ENCODE assay signal across 26 cellular contexts in the genomic region with DNA sequence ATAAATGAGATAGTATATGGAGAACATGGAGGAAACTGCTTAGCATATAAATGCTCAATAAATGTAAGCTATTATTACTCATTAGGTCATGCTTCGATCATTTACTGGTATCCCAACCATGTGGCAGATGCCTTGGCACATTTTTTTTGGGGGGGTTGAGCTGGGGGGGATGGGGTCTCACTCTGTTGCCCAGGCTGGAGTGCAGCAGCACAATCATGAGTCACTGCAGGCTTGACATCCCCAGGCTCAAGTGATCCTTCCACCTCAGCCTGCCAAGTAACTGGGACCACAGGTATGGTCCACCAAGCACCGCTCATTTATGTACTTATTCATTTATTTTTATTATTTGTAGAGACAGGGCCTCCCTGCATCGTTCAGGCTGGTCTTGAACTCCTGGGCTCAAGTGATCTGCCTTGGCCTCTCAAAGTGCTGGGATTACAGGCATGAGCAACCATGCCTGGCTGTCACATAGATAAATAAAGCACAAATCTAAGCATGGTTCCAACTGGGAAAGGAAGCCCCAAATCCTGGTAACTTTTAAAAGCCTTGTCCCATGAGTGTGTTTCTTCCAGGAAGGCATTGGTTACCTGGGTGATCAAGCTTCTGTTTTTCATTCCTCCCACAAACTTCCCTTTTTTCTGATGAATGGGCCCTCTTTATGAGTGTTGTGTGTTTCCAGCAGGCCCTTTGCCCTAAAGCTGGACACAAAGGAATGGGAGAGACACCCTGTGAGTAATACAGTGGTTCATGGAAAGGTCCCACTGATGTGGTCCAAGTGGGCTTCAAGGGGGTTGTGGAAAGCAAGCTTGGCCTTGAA.
DNase-seq lines count a peak whose midpoint lies in the region; ATAC-seq, FAIRE-seq and TF ChIP-seq lines count a peak whose summit lies in the region.
"Had no signal": no experiment of that assay in that cellular context is flagged by ENCODE, and none has a peak within 500 bp of the region (broad histone marks: within the 10 kb centered on the region; RNA-seq: fewer than 3 reads in every experiment).

No MANE protein-coding gene starts in this region.

- no peak overlapping the region for H3K4me2 ChIP-seq in K562 (ENCODE audit: insufficient read depth, low read length)

- no peak for TF ChIP-seq CTCF in K562 (IDR thresholded peaks at IDR 0.05 in 2 of 3, conservative IDR thresholded peaks at IDR 0.05 in 1 of 3; ENCODE audit: insufficient read depth in 2 of 3, low read depth in 1 of 3, low read length in 3 of 3)

- FAIRE-seq in K562 (lab: Jason Lieb, UNC) = peak; percentile 26
- FAIRE-seq: kidney had no signal

- intact Hi-C loops in K562 (cut with micrococcal nuclease) = no loop called here

- H3K9ac ChIP-seq in K562 (ENCODE audit: insufficient read depth in 1 of 2, low read depth in 2 of 2, low read length in 2 of 2) = no peak overlapping the region; a peak in 1 of 4 replicates

- no peak for TF ChIP-seq POLR2A in K562 (conservative IDR thresholded peaks at IDR 0.05)

- H3K27ac ChIP-seq in K562 (ENCODE audit: extremely low read depth, low read depth, low read length) = no peak overlapping the region
- H3K27ac ChIP-seq: foreskin keratinocyte, psoas muscle, skin epidermis, transverse colon had no signal

- BruUV-seq in K562 (replicated peaks; lab: Mats Ljungman, UMichigan) = no TSS peak

- H3K79me2 ChIP-seq in K562 (ENCODE audit: control insufficient read depth, insufficient read depth, low read length) = peaks cover 4% of the 10 kb centered on the region; the same call in 2 of the 3 replicates

- in situ Hi-C loops in K562 (cut with MboI) = no loop called here

- H3K9me1 ChIP-seq in K562 (ENCODE audit: control insufficient read depth, insufficient read depth, low read length) = no peaks in the 10 kb centered on the region

- H3K27me3 ChIP-seq in K562 (ENCODE audit: control insufficient read depth in 2 of 2, insufficient read depth in 2 of 2, low read length in 2 of 2) = no peaks in the 10 kb centered on the region

- 59% methylated on average over 3 of the region's 3 CpGs for WGBS in K562 (ENCODE audit: insufficient coverage, low coverage, missing lambda C conversion rate)

- no peaks in the 10 kb centered on the region; the same call in 1 of the 2 replicates for H3K9me3 ChIP-seq in K562 (replicated peaks; ENCODE audit: control insufficient read depth, insufficient read depth, low read depth, low read length)
- H3K9me3 ChIP-seq: psoas muscle, transverse colon had no signal

- DNase-seq in COLO829 (ENCODE audit: low spot score) (peak; percentile 89), M059J (ENCODE audit: low read depth) (peak; percentile 42), K562 (ENCODE audit: extremely low read depth in 1 of 4, low spot score in 3 of 4) (no peak), mesenteric fat pad (ENCODE audit: low spot score) (peak; percentile 6), NOMO-1 treated with DMSO at 0.1 percent for 48 hours (lab: John Stamatoyannopoulos, UW; ENCODE audit: unreplicated experiment) (no peak), NCI-H1105 (lab: John Stamatoyannopoulos, UW) (no peak), NCI-H2081 (lab: John Stamatoyannopoulos, UW) (no peak)
- DNase-seq: activated CD4-positive, alpha-beta memory T cell treated with anti-CD3 and anti-CD28 coated beads, Interleukin-2, amount 10 ng/mL, durations not matched to agents 7 days and 5 days; activated CD4-positive, CD25-positive, alpha-beta regulatory T cell; activated naive CD4-positive, alpha-beta T cell; activated T-cell treated with anti-CD3 and anti-CD28 coated beads, Interleukin-2, amount 50 U/mL, for 1 hour; erythroblast; foreskin keratinocyte; H7; kidney; mammary epithelial cell; naive thymus-derived CD8-positive, alpha-beta T cell; NCI-H146; NCI-H2171 treated with DMSO at 0.1 percent for 48 hours; NCI-H69; psoas muscle; stimulated activated CD4-positive, alpha-beta T cell treated with anti-CD3 and anti-CD28 coated beads, Interleukin-4, amount 100 ng/mL, for 1 hour; stimulated activated naive CD8-positive, alpha-beta T cell treated with anti-CD3 and anti-CD28 coated beads, Interleukin-15, amount 100 ng/mL, for 72 hours; transverse colon had no signal

- H3K4me3 ChIP-seq in K562 = no peak overlapping the region
- H3K4me3 ChIP-seq: psoas muscle, skin epidermis, transverse colon had no signal

- no peak overlapping the region for H2AFZ ChIP-seq in K562 (ENCODE audit: low read depth, low read length)

- H4K20me1 ChIP-seq in K562 (replicated peaks; ENCODE audit: control insufficient read depth, insufficient read depth, low read length) = no peaks in the 10 kb centered on the region

- no peaks in the 10 kb centered on the region for H3K36me3 ChIP-seq in K562 (ENCODE audit: control insufficient read depth, insufficient read depth, low read length)
- H3K36me3 ChIP-seq: transverse colon had no signal

- POLR2A ChIA-PET in K562 (lab: Yijun Ruan, JAX) = interaction anchor here (0.6 kb wide), 1 partner anchor 129 kb away, joined by 3 read pairs; no protein-coding TSS in a partner anchor

- TF ChIP-seq RAD21 in K562 (CRISPR knock-in tag; conservative IDR thresholded peaks at IDR 0.05 in 1 of 2, IDR thresholded peaks at IDR 0.05 in 1 of 2) = no peak

- CTCF ChIA-PET in K562 (lab: Yijun Ruan, JAX; ENCODE audit: low intra/inter-chr PET ratio) = no interaction called here

- ATAC-seq in K562 (no peak), GM18861 (IDR thresholded peaks at IDR 0.05; ENCODE audit: unreplicated experiment) (no peak)
- ATAC-seq: foreskin keratinocyte; naive thymus-derived CD8-positive, alpha-beta T cell; psoas muscle; stimulated activated naive CD8-positive, alpha-beta T cell treated with anti-CD3 and anti-CD28 coated beads, Interleukin-15, amount 100 ng/mL, for 72 hours had no signal

- H3K4me1 ChIP-seq in K562 (replicated peaks in 1 of 2; ENCODE audit: control insufficient read depth in 2 of 2, insufficient read depth in 2 of 2, low read length in 2 of 2) = peaks cover 26 to 32% of the 10 kb centered on the region in 2 experiments; a peak in 4 of 5 replicates
- H3K4me1 ChIP-seq: foreskin keratinocyte had no signal

- TF ChIP-seq EP300 in K562 (IDR thresholded peaks at IDR 0.05; ENCODE audit: low read length) = no peak

TF ChIP-seq in K562, 482 proteins besides CTCF, POLR2A, EP300 and RAD21:
- TF ChIP-seq ZNF121 (CRISPR knock-in tag; conservative IDR thresholded peaks at IDR 0.05) (peak; percentile 64), NR2C1 (IDR thresholded peaks at IDR 0.05) (no peak), NR2C1 (tag; IDR thresholded peaks at IDR 0.05) (no peak), RFX1 (IDR thresholded peaks at IDR 0.05) (peak; percentile 32), TCF3 (CRISPR knock-in tag; IDR thresholded peaks at IDR 0.05) (no peak), CREB1 (IDR thresholded peaks at IDR 0.05) (no peak), CREB1 (CRISPR knock-in tag; IDR thresholded peaks at IDR 0.05) (no peak), RBM25 (IDR thresholded peaks at IDR 0.05; ENCODE audit: low read depth, low read length, severe bottlenecking) (peak; percentile 40)

Comparison
In these comparisons a context has a peak if more than half of its experiments do, and no peak if none do; other contexts are left out.
1. DNase-seq: peak in COLO829 (single experiment), M059J (single experiment) and mesenteric fat pad (single experiment); none in K562 (0 of 4), NOMO-1 treated with DMSO at 0.1 percent for 48 hours (single experiment), NCI-H1105 (single experiment) and NCI-H2081 (0 of 2).